In genomic region chr6:93136111-93136510, GRCh38 we compare ENCODE assay signal across 14 cellular contexts.
DNase-seq lines count a peak whose midpoint lies in the region; TF ChIP-seq lines count a peak whose summit lies in the region.
"Had no signal": no experiment of that assay in that cellular context is flagged by ENCODE, and none has a peak within 500 bp of the region (broad histone marks: within the 10 kb centered on the region; RNA-seq: fewer than 3 reads in every experiment).

No MANE protein-coding gene starts in this region.

- H3K79me2 ChIP-seq in Loucy (ENCODE audit: insufficient read depth, low read length): no peaks in the 10 kb centered on the region

- H3K4me2 ChIP-seq in Loucy (ENCODE audit: low read depth, low read length, poor library complexity, severe bottlenecking): no peak overlapping the region
- H3K4me2 ChIP-seq: BLaER1 treated with 17β-estradiol and CSF1 and Interleukin-3, amounts not matched to agents 10 nM and 100 nM had no signal

- no peak overlapping the region for H3K4me3 ChIP-seq in Loucy (ENCODE audit: low read length, poor library complexity, severe bottlenecking)
- H3K4me3 ChIP-seq in WERI-Rb-1 (ENCODE audit: low read depth, low read length): no peak overlapping the region
- H3K4me3 ChIP-seq in sigmoid colon: no peak overlapping the region
- H3K4me3 ChIP-seq: BLaER1 treated with 17β-estradiol and CSF1 and Interleukin-3, amounts not matched to agents 10 nM and 100 nM; GM12878; HAP-1 had no signal

- TF ChIP-seq EP300 in sigmoid colon (IDR thresholded peaks at IDR 0.05): no peak

- no peaks in the 10 kb centered on the region for H3K9me3 ChIP-seq in Loucy (ENCODE audit: insufficient read depth, low read depth, low read length)
- H3K9me3 ChIP-seq in WERI-Rb-1 (ENCODE audit: severe bottlenecking): no peaks in the 10 kb centered on the region
- no peaks in the 10 kb centered on the region for H3K9me3 ChIP-seq in sigmoid colon
- H3K9me3 ChIP-seq: BLaER1 treated with 17β-estradiol and CSF1 and Interleukin-3, amounts not matched to agents 10 nM and 100 nM; HAP-1 had no signal

- in situ Hi-C loops in GM13976 (cut with MboI; ENCODE audit: low sequenced_read_pairs, unreplicated experiment): no loop called here

- H3K27me3 ChIP-seq in Loucy (ENCODE audit: insufficient read depth, low read length, poor library complexity, severe bottlenecking) (no peaks in the 10 kb centered on the region), WERI-Rb-1 (ENCODE audit: insufficient read depth, low read depth, severe bottlenecking) (no peaks in the 10 kb centered on the region), sigmoid colon (no peaks in the 10 kb centered on the region)
- H3K27me3 ChIP-seq: BLaER1 treated with 17β-estradiol and CSF1 and Interleukin-3, amounts not matched to agents 10 nM and 100 nM had no signal

- H4K20me1 ChIP-seq in Loucy (ENCODE audit: insufficient read depth, low read length, poor library complexity, severe bottlenecking): no peaks in the 10 kb centered on the region
- H4K20me1 ChIP-seq: BLaER1 treated with 17β-estradiol and CSF1 and Interleukin-3, amounts not matched to agents 10 nM and 100 nM had no signal

- no peak for TF ChIP-seq POLR2A in sigmoid colon (IDR thresholded peaks at IDR 0.05)

- H2AFZ ChIP-seq in Loucy (ENCODE audit: low read length): peak overlapping the region; percentile 51; the same call in 1 of the 2 replicates

- peaks cover 10% of the 10 kb centered on the region for H3K4me1 ChIP-seq in Loucy (ENCODE audit: insufficient read depth, low read length, poor library complexity, severe bottlenecking)
- no peaks in the 10 kb centered on the region for H3K4me1 ChIP-seq in sigmoid colon
- H3K4me1 ChIP-seq: BLaER1 treated with 17β-estradiol and CSF1 and Interleukin-3, amounts not matched to agents 10 nM and 100 nM had no signal

- H3F3A ChIP-seq in Loucy (ENCODE audit: low read depth): no peaks in the 10 kb centered on the region

- WGBS in sigmoid colon, 2 donors: 53 to 74% methylated on average over 2 of the region's 2 CpGs

- no peaks in the 10 kb centered on the region for H3K36me3 ChIP-seq in Loucy (ENCODE audit: insufficient read depth, low read length)
- no peaks in the 10 kb centered on the region for H3K36me3 ChIP-seq in WERI-Rb-1
- H3K36me3 ChIP-seq in sigmoid colon: no peaks in the 10 kb centered on the region
- H3K36me3 ChIP-seq: BLaER1 treated with 17β-estradiol and CSF1 and Interleukin-3, amounts not matched to agents 10 nM and 100 nM; HAP-1 had no signal

- TF ChIP-seq CTCF in Loucy (conservative IDR thresholded peaks at IDR 0.05; ENCODE audit: low read length): no peak
- no peak for TF ChIP-seq CTCF in WERI-Rb-1 (IDR thresholded peaks at IDR 0.05; ENCODE audit: low read depth, low read length)
- no peak for TF ChIP-seq CTCF in sigmoid colon (IDR thresholded peaks at IDR 0.05)
- no peak for TF ChIP-seq CTCF in GM13976 (IDR thresholded peaks at IDR 0.05; ENCODE audit: borderline replicate concordance, control extremely low read depth, extremely low read depth, insufficient read depth, missing control alignments)

- DNase-seq in WERI-Rb-1 (peak; percentile 77), iPS-NIHi7 (ENCODE audit: extremely low spot score) (peak; percentile 10), sigmoid colon (peak; percentile 42), kidney glomerular epithelial cell (lab: John Stamatoyannopoulos, UW) (no peak), GM13976 (ENCODE audit: low spot score) (no peak), NCI-H128 (lab: John Stamatoyannopoulos, UW; ENCODE audit: unreplicated experiment) (no peak)
- DNase-seq: Calu3; CD8-positive, alpha-beta T cell; DMS79 treated with DMSO at 0.1 percent for 48 hours; IMR-90 had no signal

- H3K27ac ChIP-seq in WERI-Rb-1 (peak overlapping the region; percentile 54), sigmoid colon (no peak overlapping the region)
- H3K27ac ChIP-seq: BLaER1 treated with 17β-estradiol and CSF1 and Interleukin-3, amounts not matched to agents 10 nM and 100 nM had no signal

- H3K9me2 ChIP-seq in Loucy (replicated peaks; ENCODE audit: low read depth, low read length): no peaks in the 10 kb centered on the region

- intact Hi-C loops in sigmoid colon (cut with DNase I): no loop called here

- H3K9ac ChIP-seq in Loucy (ENCODE audit: low read depth, low read length, poor library complexity, severe bottlenecking): no peak overlapping the region
- H3K9ac ChIP-seq: BLaER1 treated with 17β-estradiol and CSF1 and Interleukin-3, amounts not matched to agents 10 nM and 100 nM had no signal

Comparison
In these comparisons a context has a peak if more than half of its experiments do, and no peak if none do; other contexts are left out.
1. DNase-seq: peak in WERI-Rb-1 (single experiment), iPS-NIHi7 (single experiment) and sigmoid colon (single experiment); none in kidney glomerular epithelial cell (single experiment), GM13976 (single experiment) and NCI-H128 (single experiment).